In genomic region chr18:62584241-62585120, GRCh38 we compare ENCODE assay signal across 8 cellular contexts.
DNase-seq lines count a peak whose midpoint lies in the region; ATAC-seq and TF ChIP-seq lines count a peak whose summit lies in the region.

No MANE protein-coding gene starts in this region.

- TF ChIP-seq CTCF in GM12874 (IDR thresholded peaks at IDR 0.05; ENCODE audit: insufficient read depth, low read depth, low read length) (peak; percentile 91), right atrium auricular region (IDR thresholded peaks at IDR 0.05) (peak; percentile 86 to 97)

- H3K27ac Mint-ChIP-seq in T-helper 1 cell treated with Interleukin-12 subunit alpha and Interleukin-12 subunit beta and Interleukin-4 antibody, amounts not matched to agents 30 μg/mL and 1 μg/mL, for 36 hours: peak overlapping the region; percentile 53

- no peaks in the 10 kb centered on the region for H3K27me3 Mint-ChIP-seq in T-helper 1 cell treated with Interleukin-12 subunit alpha and Interleukin-12 subunit beta and Interleukin-4 antibody, amounts not matched to agents 30 μg/mL and 1 μg/mL, for 36 hours (ENCODE audit: low read depth)

- peak; percentile 80 for ATAC-seq in HG02623 (IDR thresholded peaks at IDR 0.05; ENCODE audit: unreplicated experiment)

- H3K36me3 Mint-ChIP-seq in T-helper 1 cell treated with Interleukin-12 subunit alpha and Interleukin-12 subunit beta and Interleukin-4 antibody, amounts not matched to agents 30 μg/mL and 1 μg/mL, for 36 hours (ENCODE audit: low read depth): peaks cover 34% of the 10 kb centered on the region

- H3K4me1 Mint-ChIP-seq in T-helper 1 cell treated with Interleukin-12 subunit alpha and Interleukin-12 subunit beta and Interleukin-4 antibody, amounts not matched to agents 30 μg/mL and 1 μg/mL, for 36 hours (ENCODE audit: low read depth): peaks cover 47% of the 10 kb centered on the region

- no peaks in the 10 kb centered on the region for H3K9me3 ChIP-seq in right atrium auricular region

- H3K36me3 ChIP-seq in right atrium auricular region: peaks cover 7% of the 10 kb centered on the region

- H3K4me3 ChIP-seq in right atrium auricular region: no peak overlapping the region

- H3K4me3 Mint-ChIP-seq in T-helper 1 cell treated with Interleukin-12 subunit alpha and Interleukin-12 subunit beta and Interleukin-4 antibody, amounts not matched to agents 30 μg/mL and 1 μg/mL, for 36 hours: peak overlapping the region; percentile 31

- H3K27me3 ChIP-seq in right atrium auricular region: no peaks in the 10 kb centered on the region

- DNase-seq in NCI-H1105 (lab: John Stamatoyannopoulos, UW) (peak; percentile 88), right atrium auricular region (ENCODE audit: low spot score) (peak; percentile 92), retina (peak; percentile 91), cortex of kidney (lab: John Stamatoyannopoulos, UW) (no peak)

- H3K27ac ChIP-seq in angular gyrus (ENCODE audit: low read depth, low read length) (peak overlapping the region; percentile 22), right atrium auricular region (peak overlapping the region in 1 of 2 donors; percentile 18)

- no peaks in the 10 kb centered on the region for H3K9me3 Mint-ChIP-seq in T-helper 1 cell treated with Interleukin-12 subunit alpha and Interleukin-12 subunit beta and Interleukin-4 antibody, amounts not matched to agents 30 μg/mL and 1 μg/mL, for 36 hours

- peaks cover 0 to 20% of the 10 kb centered on the region in 2 donors for H3K4me1 ChIP-seq in right atrium auricular region
